1 cellular context compared by ENCODE assay signal in genomic region chr4:4762909-4763814, GRCh38.
A peak's percentile ranks its signal among the peaks of the same experiment; 100 is the strongest.
TF ChIP-seq lines count a peak whose summit lies in the region.

No MANE protein-coding gene starts in this region.

TF ChIP-seq in HEK293, 187 proteins besides CTCF, POLR2A, EP300 and RAD21 (continued from another document and continues in another):
- no peak for TF ChIP-seq AEBP2 (tag by site-specific recombination; IDR thresholded peaks at IDR 0.05; ENCODE audit: borderline replicate concordance)
- TF ChIP-seq REST (tag by site-specific recombination; IDR thresholded peaks at IDR 0.05), result no peak
- no peak for TF ChIP-seq ZNF350 (tag by site-specific recombination; IDR thresholded peaks at IDR 0.05)
- no peak for TF ChIP-seq KLF17 (tag by site-specific recombination; IDR thresholded peaks at IDR 0.05)
- TF ChIP-seq ZNF560 (tag by site-specific recombination; IDR thresholded peaks at IDR 0.05; ENCODE audit: borderline replicate concordance), result no peak
- peak; percentile 76 for TF ChIP-seq GLIS2 (tag by site-specific recombination; IDR thresholded peaks at IDR 0.05)
- TF ChIP-seq ZNF433 (tag by site-specific recombination; IDR thresholded peaks at IDR 0.05; ENCODE audit: low read depth), result no peak
- no peak for TF ChIP-seq ZNF324 (tag by site-specific recombination; IDR thresholded peaks at IDR 0.05)
- peak; percentile 88 for TF ChIP-seq OSR2 (tag by site-specific recombination; IDR thresholded peaks at IDR 0.05)
- 0 out of 2 replicates have a peak, but pooled peaks have one; percentile 49 for TF ChIP-seq ZNF335 (tag by site-specific recombination; conservative IDR thresholded peaks at IDR 0.05)
- TF ChIP-seq SP2 (tag by site-specific recombination; IDR thresholded peaks at IDR 0.05), result no peak
- peak; percentile 90 for TF ChIP-seq ZNF843 (tag by site-specific recombination; IDR thresholded peaks at IDR 0.05)
- TF ChIP-seq GLIS1 (tag by site-specific recombination; IDR thresholded peaks at IDR 0.05), result peak; percentile 81
- no peak for TF ChIP-seq ZNF221 (tag by site-specific recombination; IDR thresholded peaks at IDR 0.05; ENCODE audit: borderline replicate concordance)
- TF ChIP-seq SP7 (tag by site-specific recombination; IDR thresholded peaks at IDR 0.05), result peak; percentile 14; the same call in 1 of the 2 replicates
- no peak for TF ChIP-seq ZNF248 (tag by site-specific recombination; IDR thresholded peaks at IDR 0.05)
- 0 out of 2 replicates have a peak, but pooled peaks have one; percentile 22 for TF ChIP-seq INSM2 (tag by site-specific recombination; IDR thresholded peaks at IDR 0.05)
- no peak for TF ChIP-seq ZNF404 (tag by site-specific recombination; IDR thresholded peaks at IDR 0.05)
- TF ChIP-seq PRDM4 (tag by site-specific recombination; IDR thresholded peaks at IDR 0.05), result peak; percentile 64; the same call in 1 of the 2 replicates
- no peak for TF ChIP-seq ZFP3 (tag by site-specific recombination; IDR thresholded peaks at IDR 0.05; ENCODE audit: low read depth)
- TF ChIP-seq SP3 (tag by site-specific recombination; IDR thresholded peaks at IDR 0.05), result no peak
- no peak for TF ChIP-seq ZNF473 (tag by site-specific recombination; IDR thresholded peaks at IDR 0.05)
- TF ChIP-seq ZNF354C (tag by site-specific recombination; IDR thresholded peaks at IDR 0.05; ENCODE audit: borderline replicate concordance, low read depth), result no peak
- TF ChIP-seq GFI1B (tag by site-specific recombination; IDR thresholded peaks at IDR 0.05), result no peak
- no peak for TF ChIP-seq ZNF76 (tag by site-specific recombination; IDR thresholded peaks at IDR 0.05; ENCODE audit: borderline replicate concordance, low read depth)
- TF ChIP-seq ZNF544 (tag by site-specific recombination; IDR thresholded peaks at IDR 0.05), result no peak
- TF ChIP-seq ZNF157 (tag by site-specific recombination; IDR thresholded peaks at IDR 0.05), result no peak
- TF ChIP-seq ZSCAN18 (tag by site-specific recombination; IDR thresholded peaks at IDR 0.05), result no peak
- no peak for TF ChIP-seq ZNF529 (tag by site-specific recombination; IDR thresholded peaks at IDR 0.05; ENCODE audit: insufficient replicate concordance)
- 0 out of 2 replicates have a peak, but pooled peaks have one; percentile 33 for TF ChIP-seq ZNF692 (tag by site-specific recombination; IDR thresholded peaks at IDR 0.05)
- TF ChIP-seq ZNF423 (tag by site-specific recombination; IDR thresholded peaks at IDR 0.05), result no peak
- no peak for TF ChIP-seq SCRT1 (tag by site-specific recombination; IDR thresholded peaks at IDR 0.05; ENCODE audit: borderline replicate concordance)
- no peak for TF ChIP-seq ZNF596 (tag by site-specific recombination; IDR thresholded peaks at IDR 0.05)
- TF ChIP-seq MEIS1 (CRISPR knock-in tag; IDR thresholded peaks at IDR 0.05; ENCODE audit: borderline replicate concordance), result no peak
- no peak for TF ChIP-seq ZFP41 (tag by site-specific recombination; IDR thresholded peaks at IDR 0.05; ENCODE audit: borderline replicate concordance)
- no peak for TF ChIP-seq ZNF645 (tag by site-specific recombination; IDR thresholded peaks at IDR 0.05)
- TF ChIP-seq ZNF791 (tag by site-specific recombination; IDR thresholded peaks at IDR 0.05), result no peak
- TF ChIP-seq BCL6B (tag by site-specific recombination; IDR thresholded peaks at IDR 0.05), result no peak
- TF ChIP-seq ZNF138 (tag by site-specific recombination; IDR thresholded peaks at IDR 0.05; ENCODE audit: borderline replicate concordance), result no peak
- TF ChIP-seq ZXDB (tag by site-specific recombination; IDR thresholded peaks at IDR 0.05), result peak; percentile 92
- TF ChIP-seq ZBTB21 (tag by site-specific recombination; IDR thresholded peaks at IDR 0.05), result no peak
- no peak for TF ChIP-seq PRDM10 (tag by site-specific recombination; IDR thresholded peaks at IDR 0.05)
- TF ChIP-seq ZNF610 (tag by site-specific recombination; IDR thresholded peaks at IDR 0.05; ENCODE audit: borderline replicate concordance), result 0 out of 2 replicates have a peak, but pooled peaks have one; percentile 56
- no peak for TF ChIP-seq ZNF169 (tag by site-specific recombination; IDR thresholded peaks at IDR 0.05)
